Comparison of ENCODE assay signal across 32 cellular contexts in the genomic region with DNA sequence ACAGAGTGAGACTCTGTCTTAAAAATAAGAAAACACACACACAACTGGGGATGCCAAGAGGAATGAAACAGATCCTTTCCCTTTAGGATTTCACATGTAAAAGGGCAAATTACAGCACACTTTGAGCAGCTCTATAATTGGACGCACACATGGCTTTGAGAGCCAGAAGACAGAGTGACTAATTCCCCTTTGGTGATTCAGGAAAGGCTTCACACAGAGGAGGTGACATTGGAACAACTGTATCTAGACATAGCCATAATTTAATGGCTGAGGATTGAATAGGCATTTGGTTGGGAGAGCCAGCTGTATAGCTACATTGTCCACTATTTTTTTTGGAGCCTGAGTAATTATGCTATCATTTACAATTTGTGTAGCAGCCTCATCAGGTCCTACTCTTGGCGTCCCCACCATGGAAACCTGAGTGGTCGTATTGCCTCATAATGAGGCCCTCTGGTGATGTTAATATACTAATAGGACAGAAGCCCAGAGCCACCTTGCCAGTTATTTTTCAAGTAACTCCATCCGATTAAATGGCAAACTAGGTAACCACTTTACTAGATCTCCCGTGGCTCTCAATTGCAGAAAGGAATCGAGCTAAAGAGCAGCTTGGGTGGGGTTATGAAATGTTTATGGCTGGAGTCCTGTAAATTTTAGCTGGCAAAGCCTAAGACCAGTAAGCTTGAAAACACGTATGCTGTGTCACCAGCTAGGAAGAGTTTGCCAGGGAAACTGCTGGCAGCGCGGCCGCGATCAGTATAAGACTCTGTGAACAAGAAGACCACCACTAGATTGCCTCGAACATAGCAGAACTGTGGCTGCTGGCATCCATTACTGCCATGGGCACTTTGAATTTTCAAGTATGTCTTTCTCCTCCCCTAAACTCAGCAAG. TPM values are rescaled to one million over a fixed set of nuclear protein-coding genes. Genes with fewer than 3 reads are reported as not detected.
DNase-seq lines count a peak whose midpoint lies in the region; ATAC-seq and TF ChIP-seq lines count a peak whose summit lies in the region.
"Had no signal": no experiment of that assay in that cellular context is flagged by ENCODE, and none has a peak within 500 bp of the region (broad histone marks: within the 10 kb centered on the region; RNA-seq: fewer than 3 reads in every experiment).

No MANE protein-coding gene starts in this region.

- peaks cover 9% of the 10 kb centered on the region for H3K9me3 Mint-ChIP-seq in WTC11
- H3K9me3 Mint-ChIP-seq: CD4-positive, alpha-beta T cell; stimulated activated naive CD8-positive, alpha-beta T cell treated with anti-CD3 and anti-CD28 coated beads, Interleukin-15, Interleukin-2, amounts not matched to agents 100 ng/mL and 50 ng/mL, for 24 hours had no signal

- POLR2A ChIA-PET in WTC11 (lab: Charles Lee), result no interaction called here

- H3K27me3 ChIP-seq in psoas muscle (ENCODE audit: insufficient read depth in 3 of 3, low read length in 2 of 3), result peaks cover 0 to under 1% (median 0%) of the 10 kb centered on the region in 3 donors
- H3K27me3 ChIP-seq: esophagus squamous epithelium, SJCRH30, testis had no signal

- H3K4me3 Mint-ChIP-seq in WTC11, result no peak overlapping the region
- H3K4me3 Mint-ChIP-seq: activated CD4-positive, alpha-beta T cell treated with anti-CD3 and anti-CD28 coated beads for 36 hours; activated CD8-positive, alpha-beta T cell treated with anti-CD3 and anti-CD28 coated beads, Interleukin-2, amount 10 ng/mL, durations not matched to agents 7 days and 5 days; activated naive CD4-positive, alpha-beta T cell treated with anti-CD3 and anti-CD28 coated beads, Interleukin-2, amount 10 ng/mL, durations not matched to agents 7 days and 5 days; brain; CD4-positive, alpha-beta T cell; naive thymus-derived CD8-positive, alpha-beta T cell; stimulated activated naive CD8-positive, alpha-beta T cell treated with anti-CD3 and anti-CD28 coated beads, Interleukin-15, Interleukin-2, amounts not matched to agents 100 ng/mL and 50 ng/mL, for 24 hours had no signal

- DNase-seq in NCI-H1417 (lab: John Stamatoyannopoulos, UW), result peak in 2 of 3 experiments; percentile 17 to 73
- no peak for DNase-seq in NCI-H1417 treated with DMSO at 0.1 percent for 48 hours (lab: John Stamatoyannopoulos, UW)
- peak; percentile 26 for DNase-seq in NCI-H128 (lab: John Stamatoyannopoulos, UW; ENCODE audit: unreplicated experiment)
- DNase-seq in astrocyte of the hippocampus (ENCODE audit: low read depth, low spot score), result peak; percentile 24
- DNase-seq in psoas muscle, result no peak
- DNase-seq in activated CD4-positive, alpha-beta T cell treated with anti-CD3 and anti-CD28 coated beads, Interleukin-2, amount 50 U/mL, for 48 hours, result no peak
- DNase-seq in stimulated activated naive CD4-positive, alpha-beta T cell treated with Interleukin-2 at 50 U/mL for 16 hours (lab: John Stamatoyannopoulos, UW), result no peak
- no peak for DNase-seq in WTC11 (ENCODE audit: low spot score)
- DNase-seq: 8988T; activated CD4-positive, alpha-beta T cell treated with anti-CD3 and anti-CD28 coated beads for 36 hours; activated CD8-positive, alpha-beta T cell treated with anti-CD3 and anti-CD28 coated beads, Interleukin-2, amount 10 ng/mL, durations not matched to agents 7 days and 5 days; activated naive CD4-positive, alpha-beta T cell treated with anti-CD3 and anti-CD28 coated beads, Interleukin-2, amount 10 ng/mL, durations not matched to agents 7 days and 5 days; adrenal gland; CD4-positive, alpha-beta T cell; esophagus squamous epithelium; GOT3; hippocampal formation; naive thymus-derived CD8-positive, alpha-beta T cell; NCI-H1694; NCI-H774; RPMI8226; SW 1271; testis had no signal

- H3K4me1 ChIP-seq in psoas muscle, result no peaks in the 10 kb centered on the region
- H3K4me1 ChIP-seq: adrenal gland, esophagus squamous epithelium, testis had no signal

- H3K4me1 Mint-ChIP-seq in WTC11, result peaks cover 16% of the 10 kb centered on the region
- H3K4me1 Mint-ChIP-seq: activated CD4-positive, alpha-beta T cell treated with anti-CD3 and anti-CD28 coated beads for 36 hours; activated naive CD4-positive, alpha-beta T cell treated with anti-CD3 and anti-CD28 coated beads, Interleukin-2, amount 10 ng/mL, durations not matched to agents 7 days and 5 days; naive thymus-derived CD8-positive, alpha-beta T cell had no signal

- no peaks in the 10 kb centered on the region for H3K36me3 ChIP-seq in psoas muscle (ENCODE audit: insufficient read depth in 1 of 2, low read depth in 1 of 2)
- H3K36me3 ChIP-seq: adrenal gland, esophagus squamous epithelium, SJCRH30 had no signal

- no peak overlapping the region for H3K27ac Mint-ChIP-seq in WTC11
- H3K27ac Mint-ChIP-seq: activated CD4-positive, alpha-beta T cell treated with anti-CD3 and anti-CD28 coated beads for 36 hours; activated CD8-positive, alpha-beta T cell treated with anti-CD3 and anti-CD28 coated beads, Interleukin-2, amount 10 ng/mL, durations not matched to agents 7 days and 5 days; activated naive CD4-positive, alpha-beta T cell treated with anti-CD3 and anti-CD28 coated beads, Interleukin-2, amount 10 ng/mL, durations not matched to agents 7 days and 5 days; CD4-positive, alpha-beta T cell; naive thymus-derived CD8-positive, alpha-beta T cell; stimulated activated naive CD8-positive, alpha-beta T cell treated with anti-CD3 and anti-CD28 coated beads, Interleukin-15, Interleukin-2, amounts not matched to agents 100 ng/mL and 50 ng/mL, for 24 hours had no signal

- peak overlapping the region; percentile 57 for H3K27ac ChIP-seq in psoas muscle
- H3K27ac ChIP-seq: adrenal gland, esophagus squamous epithelium, SJCRH30, skin epidermis, testis had no signal

- no peak overlapping the region for H3K4me3 ChIP-seq in psoas muscle
- H3K4me3 ChIP-seq: adrenal gland, esophagus squamous epithelium, lung, SJCRH30, skin epidermis, testis had no signal

- H3K9me3 ChIP-seq in psoas muscle, result no peaks in the 10 kb centered on the region
- H3K9me3 ChIP-seq: adrenal gland, esophagus squamous epithelium, SJCRH30, testis had no signal

- TF ChIP-seq CTCF in psoas muscle (IDR thresholded peaks at IDR 0.05) (no peak), WTC11 (IDR thresholded peaks at IDR 0.05) (no peak)

- peak; percentile 77 to 95 (median 88) for ATAC-seq in psoas muscle
- ATAC-seq in WTC11, result no peak
- ATAC-seq: activated CD4-positive, alpha-beta T cell treated with anti-CD3 and anti-CD28 coated beads for 36 hours; activated CD8-positive, alpha-beta T cell treated with anti-CD3 and anti-CD28 coated beads, Interleukin-2, amount 10 ng/mL, durations not matched to agents 7 days and 5 days; naive thymus-derived CD8-positive, alpha-beta T cell had no signal

- intact Hi-C loops in psoas muscle (cut with DNase I), result loop anchor here in 1 of 2 donors (5.0 kb wide), 1 partner anchor 612 kb away; no protein-coding TSS in a partner anchor

- CTCF ChIA-PET in WTC11 (lab: Charles Lee), result no interaction called here

- 62 to 69% (median 68%) methylated on average over 12 of the region's 12 CpGs for WGBS in psoas muscle, 3 donors

- no peaks in the 10 kb centered on the region for H3K36me3 Mint-ChIP-seq in WTC11
- H3K36me3 Mint-ChIP-seq: activated naive CD4-positive, alpha-beta T cell treated with anti-CD3 and anti-CD28 coated beads, Interleukin-2, amount 10 ng/mL, durations not matched to agents 7 days and 5 days; brain; naive thymus-derived CD8-positive, alpha-beta T cell had no signal

- no peaks in the 10 kb centered on the region; the same call in 1 of the 2 replicates for H3K27me3 Mint-ChIP-seq in WTC11 (ENCODE audit: low read depth)
- H3K27me3 Mint-ChIP-seq: activated naive CD4-positive, alpha-beta T cell treated with anti-CD3 and anti-CD28 coated beads, Interleukin-2, amount 10 ng/mL, durations not matched to agents 7 days and 5 days; brain; CD4-positive, alpha-beta T cell; stimulated activated naive CD8-positive, alpha-beta T cell treated with anti-CD3 and anti-CD28 coated beads, Interleukin-15, Interleukin-2, amounts not matched to agents 100 ng/mL and 50 ng/mL, for 24 hours had no signal

TF ChIP-seq in WTC11, 78 proteins besides CTCF, POLR2A, EP300 and RAD21:
- TF ChIP-seq NR1H2 (CRISPR knock-in tag; IDR thresholded peaks at IDR 0.05) (no peak), CBFB (CRISPR knock-in tag; IDR thresholded peaks at IDR 0.05; ENCODE audit: low read depth) (no peak)
- TF ChIP-seq, protein P1, sequence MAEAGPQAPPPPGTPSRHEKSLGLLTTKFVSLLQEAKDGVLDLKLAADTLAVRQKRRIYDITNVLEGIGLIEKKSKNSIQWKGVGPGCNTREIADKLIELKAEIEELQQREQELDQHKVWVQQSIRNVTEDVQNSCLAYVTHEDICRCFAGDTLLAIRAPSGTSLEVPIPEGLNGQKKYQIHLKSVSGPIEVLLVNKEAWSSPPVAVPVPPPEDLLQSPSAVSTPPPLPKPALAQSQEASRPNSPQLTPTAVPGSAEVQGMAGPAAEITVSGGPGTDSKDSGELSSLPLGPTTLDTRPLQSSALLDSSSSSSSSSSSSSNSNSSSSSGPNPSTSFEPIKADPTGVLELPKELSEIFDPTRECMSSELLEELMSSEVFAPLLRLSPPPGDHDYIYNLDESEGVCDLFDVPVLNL (CRISPR knock-in tag; IDR thresholded peaks at IDR 0.05; ENCODE audit: borderline replicate concordance, low read depth), result no peak

RNA-seq across cellular contexts. Expression of a gene that starts 8.4 kb away (rescaled TPM):
- under 1 TPM in 2 of 4 donors, not detected in 2; 0.36 to 0.38 TPM for total RNA-seq in psoas muscle
- polyA plus RNA-seq in psoas muscle, result under 1 TPM; 0.04 to 0.18 (median 0.05) TPM
- 0.31 to 1.2 TPM (median 0.94 TPM) in 3 replicates for total RNA-seq in WTC11 (2021)
- total RNA-seq: activated CD8-positive, alpha-beta T cell treated with anti-CD3 and anti-CD28 coated beads, Interleukin-2, amount 10 ng/mL, durations not matched to agents 7 days and 5 days; omental fat pad had no signal

RNA-seq across cellular contexts. Expression of a gene that starts 27.1 kb away (rescaled TPM):
- total RNA-seq in psoas muscle (not detected), WTC11 (2021) (0.07 TPM in 1 of 3 replicates, not detected in the others)
- polyA plus RNA-seq in psoas muscle, result not detected
- total RNA-seq: activated CD4-positive, alpha-beta T cell treated with anti-CD3 and anti-CD28 coated beads for 36 hours; activated CD8-positive, alpha-beta T cell treated with anti-CD3 and anti-CD28 coated beads, Interleukin-2, amount 10 ng/mL, durations not matched to agents 7 days and 5 days; adrenal gland; CD4-positive, alpha-beta T cell; cerebellum; Daoy; esophagus squamous epithelium; naive thymus-derived CD8-positive, alpha-beta T cell; omental fat pad; SJCRH30; testis; urinary bladder had no signal
- polyA plus RNA-seq: adrenal gland; naive thymus-derived CD8-positive, alpha-beta T cell; urinary bladder had no signal

Comparison
In these comparisons a context has a peak if more than half of its experiments do, and no peak if none do; other contexts are left out.
1. DNase-seq: peak in NCI-H1417 (2 of 3), NCI-H128 (single experiment) and astrocyte of the hippocampus (single experiment); none in NCI-H1417 treated with DMSO at 0.1 percent for 48 hours (single experiment), psoas muscle (0 of 2), activated CD4-positive, alpha-beta T cell treated with anti-CD3 and anti-CD28 coated beads, Interleukin-2, amount 50 U/mL, for 48 hours (0 of 2), stimulated activated naive CD4-positive, alpha-beta T cell treated with Interleukin-2 at 50 U/mL for 16 hours (single experiment) and WTC11 (single experiment).